ENCODE assay signal across 5 cellular contexts in the genomic region with DNA sequence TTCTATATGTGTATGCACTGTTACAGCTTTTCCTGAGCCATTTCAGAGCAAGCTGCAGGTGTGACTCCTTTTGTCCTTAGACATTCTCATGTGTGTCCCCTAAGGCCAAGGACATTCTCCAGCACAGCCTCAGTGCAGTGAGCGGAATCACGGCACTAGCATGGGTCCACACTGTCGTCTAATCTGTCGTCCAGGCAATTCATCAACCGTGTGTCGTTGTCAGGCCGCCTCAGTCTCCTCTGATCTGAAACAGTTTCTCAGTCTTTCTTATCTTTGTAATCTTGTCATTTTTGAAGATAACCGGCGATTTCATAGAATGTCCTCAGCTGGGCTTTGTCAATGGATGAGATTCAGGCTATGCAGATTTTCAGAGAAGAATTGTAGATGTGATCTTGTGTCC. TPM values are rescaled to one million over a fixed set of nuclear protein-coding genes. Genes with fewer than 3 reads are reported as not detected.
"Had no signal": no experiment of that assay in that cellular context is flagged by ENCODE, and none has a peak within 500 bp of the region (broad histone marks: within the 10 kb centered on the region; RNA-seq: fewer than 3 reads in every experiment).

No MANE protein-coding gene starts in this region.

RNA-seq across cellular contexts. Expression of a gene that starts 30.5 kb away (rescaled TPM):
- total RNA-seq: HepG2, HT1080, IMR-90, K562 had no signal
- polyA plus RNA-seq: HepG2, IgD-negative memory B cell, IMR-90, K562 had no signal

RNA-seq across cellular contexts. Expression of a gene that starts 31.4 kb away (rescaled TPM):
- total RNA-seq: HepG2, HT1080, IMR-90, K562 had no signal
- polyA plus RNA-seq: IgD-negative memory B cell, IMR-90, K562 had no signal
